Comparison of ENCODE assay signal across 1 cellular context in genomic region chrX:48532201-48532600, GRCh38.
TF ChIP-seq lines count a peak whose summit lies in the region.

No MANE protein-coding gene starts in this region.

TF ChIP-seq in endothelial cell of umbilical vein, 7 proteins besides CTCF, POLR2A, EP300 and RAD21:
- TF ChIP-seq MAX (IDR thresholded peaks at IDR 0.05; ENCODE audit: insufficient read depth, insufficient read length) (no peak), MYC (IDR thresholded peaks at IDR 0.05; ENCODE audit: low read depth, low read length) (no peak), JUN (IDR thresholded peaks at IDR 0.05; ENCODE audit: borderline replicate concordance, insufficient read depth, insufficient read length, low read depth) (no peak), POLR2AphosphoS5 (IDR thresholded peaks at IDR 0.05; ENCODE audit: insufficient read depth, low read depth, low read length) (no peak), GATA2 (IDR thresholded peaks at IDR 0.05; ENCODE audit: insufficient read depth, insufficient read length, low read depth, low read length) (no peak), FOS (IDR thresholded peaks at IDR 0.05; ENCODE audit: borderline replicate concordance, insufficient read depth, low read length) (no peak), EZH2 (IDR thresholded peaks at IDR 0.05; ENCODE audit: borderline replicate concordance, low read depth, low read length, severe bottlenecking) (no peak)
